27 cellular contexts compared by ENCODE assay signal in the genomic region with DNA sequence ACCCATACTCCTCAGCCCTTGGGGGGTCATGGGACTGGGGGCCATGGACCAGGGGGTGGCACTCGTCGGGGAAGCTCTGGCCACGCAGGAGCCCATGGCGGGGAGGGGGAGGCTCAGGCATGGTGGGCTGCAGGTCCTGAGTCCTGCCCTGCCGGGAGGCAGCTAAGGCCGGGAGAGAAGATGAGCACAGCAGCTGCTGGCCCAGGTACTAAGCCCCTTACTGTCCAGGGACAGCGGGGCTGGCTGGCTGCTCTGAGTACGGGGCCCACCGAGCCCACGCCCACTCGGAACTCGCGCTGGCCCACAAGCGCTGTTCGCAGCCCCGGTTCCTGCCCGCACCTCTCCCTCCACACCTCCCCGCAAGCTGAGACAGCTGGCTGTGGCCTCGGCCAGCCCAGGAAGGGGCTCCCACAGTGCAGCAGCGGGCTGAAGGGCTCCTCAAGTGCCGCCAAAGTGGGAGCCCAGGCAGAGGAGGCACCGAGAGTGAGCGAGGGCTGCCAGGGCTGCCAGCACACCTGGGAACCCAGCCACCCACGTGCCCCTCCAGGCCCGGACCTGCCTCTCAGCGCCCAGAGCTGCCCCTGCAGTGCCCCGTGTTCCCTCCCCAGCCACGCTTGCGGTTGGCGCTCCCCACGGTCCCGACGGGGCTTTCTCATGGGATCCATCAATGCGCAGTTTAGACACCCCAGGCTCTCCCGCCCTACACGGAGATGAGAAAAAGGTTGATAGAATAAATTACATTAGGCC.
"Had no signal": no experiment of that assay in that cellular context is flagged by ENCODE, and none has a peak within 500 bp of the region (broad histone marks: within the 10 kb centered on the region; RNA-seq: fewer than 3 reads in every experiment).

No MANE protein-coding gene starts in this region.

- ATAC-seq: activated CD4-positive, CD25-positive, alpha-beta regulatory T cell treated with anti-CD3 and anti-CD28 coated beads, Interleukin-2, amount 50 U/mL, for 24 hours; activated CD8-positive, alpha-beta T cell treated with anti-CD3 and anti-CD28 coated beads, Interleukin-2, amount 10 ng/mL, durations not matched to agents 7 days and 5 days; body of pancreas had no signal

- DNase-seq: activated CD4-positive, alpha-beta T cell treated with anti-CD3 and anti-CD28 coated beads for 1 hour; activated CD4-positive, CD25-positive, alpha-beta regulatory T cell; activated CD8-positive, alpha-beta memory T cell treated with anti-CD3 and anti-CD28 coated beads, Interleukin-2, amount 50 U/mL, for 48 hours; activated effector memory CD4-positive, alpha-beta T cell treated with anti-CD3 and anti-CD28 coated beads, Interleukin-2, amount 50 U/mL, for 16 hours; activated gamma-delta T cell treated with Interleukin-2 at 50 U/mL for 16 hours; activated naive CD4-positive, alpha-beta T cell; adrenal gland; amniotic stem cell; aorta; body of pancreas; brain microvascular endothelial cell; T-helper 9 cell had no signal

- H3K36me3 Mint-ChIP-seq: T-cell had no signal

- H3K27ac ChIP-seq: adrenal gland, body of pancreas, brain microvascular endothelial cell, breast epithelium, VCaP had no signal

- H3K36me3 ChIP-seq: adrenal gland, brain microvascular endothelial cell, breast epithelium had no signal

- H3K27ac Mint-ChIP-seq: activated CD4-positive, alpha-beta T cell treated with anti-CD3 and anti-CD28 coated beads, Interleukin-2, amount 10 ng/mL, durations not matched to agents 7 days and 5 days; activated CD8-positive, alpha-beta T cell treated with anti-CD3 and anti-CD28 coated beads, Interleukin-2, amount 10 ng/mL, durations not matched to agents 7 days and 5 days; activated naive CD4-positive, alpha-beta T cell treated with anti-CD3 and anti-CD28 coated beads for 36 hours; activated naive CD4-positive, alpha-beta T cell treated with anti-CD3 and anti-CD28 coated beads, Interleukin-2, amount 50 U/mL, for 72 hours; activated naive CD8-positive, alpha-beta T cell treated with anti-CD3 and anti-CD28 coated beads for 36 hours; activated T-cell treated with anti-CD3 and anti-CD28 coated beads, Interleukin-2, amount 50 U/mL, for 24 hours; activated T-helper 17 cell treated with anti-CD3 and anti-CD28 coated beads, Interleukin-2, amount 50 U/mL, for 72 hours; T-cell; T-helper 1 cell treated with Interleukin-12 subunit alpha and Interleukin-12 subunit beta and Interleukin-4 antibody, amounts not matched to agents 30 μg/mL and 1 μg/mL, for 36 hours; T-helper 2 cell treated with Interferon-gamma antibody and Interleukin-4, amounts not matched to agents 5 μg/mL and 100 μg/mL, for 36 hours had no signal

- H3K4me3 ChIP-seq: adrenal gland, body of pancreas, breast epithelium had no signal

- H3K27me3 ChIP-seq: body of pancreas, brain microvascular endothelial cell, breast epithelium had no signal

- H3K4me1 Mint-ChIP-seq: activated T-helper 17 cell treated with anti-CD3 and anti-CD28 coated beads, Interleukin-2, amount 50 U/mL, for 72 hours had no signal

- FAIRE-seq: astrocyte, TTC549 had no signal

- H3K9me3 ChIP-seq: adrenal gland had no signal

- H3K4me1 ChIP-seq: adrenal gland, body of pancreas, breast epithelium had no signal
